ENCODE assay signal across 1 cellular context in the genomic region with DNA sequence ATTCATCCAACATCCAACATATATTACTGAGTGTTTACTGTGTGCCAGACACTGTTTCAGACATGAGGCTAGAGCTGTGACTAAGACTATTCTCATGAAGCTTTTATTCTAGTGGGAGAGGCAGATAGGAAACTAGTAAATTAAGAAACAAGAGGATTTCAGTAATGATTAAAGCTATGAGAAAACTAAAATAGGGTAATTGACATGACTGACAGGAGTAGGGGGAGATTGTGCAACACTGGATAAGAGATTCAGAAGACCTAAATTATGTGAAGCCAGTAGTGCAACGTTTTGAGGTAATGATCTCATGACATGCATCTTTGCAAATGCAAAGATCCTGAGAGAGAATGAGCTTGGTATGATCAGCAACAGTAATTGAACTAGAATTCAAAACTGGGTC.
TF ChIP-seq lines count a peak whose summit lies in the region.

No MANE protein-coding gene starts in this region.

TF ChIP-seq in SK-N-SH treated with all-trans-retinoic acid at 6 μM for 48 hours, 23 proteins besides CTCF, POLR2A, EP300 and RAD21 (continued from another document):
- TF ChIP-seq PATZ1 (CRISPR knock-in tag; IDR thresholded peaks at IDR 0.05; ENCODE audit: borderline replicate concordance) = no peak
- no peak for TF ChIP-seq TCF4 (CRISPR knock-in tag; IDR thresholded peaks at IDR 0.05; ENCODE audit: borderline replicate concordance)
- no peak for TF ChIP-seq GLIS3 (CRISPR knock-in tag; IDR thresholded peaks at IDR 0.05)
- no peak for TF ChIP-seq ZNF70 (CRISPR knock-in tag; IDR thresholded peaks at IDR 0.05)
- no peak for TF ChIP-seq OSR1 (CRISPR knock-in tag; IDR thresholded peaks at IDR 0.05)
- no peak for TF ChIP-seq TSHZ2 (CRISPR knock-in tag; IDR thresholded peaks at IDR 0.05)
- no peak for TF ChIP-seq ZC3H10 (CRISPR knock-in tag; IDR thresholded peaks at IDR 0.05)
- TF ChIP-seq ZNF565 (CRISPR knock-in tag; conservative IDR thresholded peaks at IDR 0.05; ENCODE audit: low read depth) = no peak
- no peak for TF ChIP-seq BACH2 (CRISPR knock-in tag; IDR thresholded peaks at IDR 0.05; ENCODE audit: borderline replicate concordance)
- TF ChIP-seq SNAI2 (CRISPR knock-in tag; IDR thresholded peaks at IDR 0.05) = no peak
- TF ChIP-seq RARB (CRISPR knock-in tag; IDR thresholded peaks at IDR 0.05) = no peak
- no peak for TF ChIP-seq ISL1 (CRISPR knock-in tag; IDR thresholded peaks at IDR 0.05)
TF ChIP-seq in SK-N-SH treated with all-trans-retinoic acid at 6 μM for 48 hours: peak in this region for 0.
